Comparison of ENCODE assay signal across 1 cellular context in genomic region chr12:57124259-57124877, GRCh38.
TF ChIP-seq lines count a peak whose summit lies in the region.

No MANE protein-coding gene starts in this region.

TF ChIP-seq in SK-N-SH, 30 proteins besides CTCF, POLR2A, EP300 and RAD21 (continued from another document):
- no peak for TF ChIP-seq RXRA (IDR thresholded peaks at IDR 0.05; ENCODE audit: borderline replicate concordance, low read depth)
